In the genomic region with DNA sequence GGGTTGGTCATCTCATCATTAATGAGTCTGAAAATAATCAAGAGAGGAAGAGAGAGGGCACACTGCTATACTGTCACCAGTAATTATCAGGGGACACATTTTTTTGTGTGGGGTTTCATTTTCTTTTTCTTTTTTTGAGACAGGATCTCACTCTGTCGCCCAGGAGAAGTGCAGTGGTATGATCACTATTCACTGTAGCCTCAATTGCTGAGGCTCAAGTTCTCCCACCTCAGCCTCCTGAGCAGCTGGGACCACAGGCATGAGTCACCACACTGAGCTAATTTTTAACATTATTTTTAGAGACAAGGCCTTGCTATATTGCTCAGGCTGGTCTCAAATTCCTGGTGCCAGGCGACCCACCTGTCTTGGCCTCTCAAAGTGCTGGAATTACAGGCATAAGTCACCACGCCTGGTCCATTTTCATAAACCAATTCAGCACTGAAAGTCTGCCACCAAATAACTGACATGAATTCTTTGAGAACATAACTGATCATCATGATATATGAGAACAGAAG, we compare ENCODE assay signal across 23 cellular contexts. TPM values are rescaled to one million over a fixed set of nuclear protein-coding genes. Genes with fewer than 3 reads are reported as not detected.
"Had no signal": no experiment of that assay in that cellular context is flagged by ENCODE, and none has a peak within 500 bp of the region (broad histone marks: within the 10 kb centered on the region; RNA-seq: fewer than 3 reads in every experiment).

No MANE protein-coding gene starts in this region.

- H3K9me3 ChIP-seq: SK-N-SH had no signal

- DNase-seq: IMR-90, Karpas-422, KG1, MM.1S, NCI-H1092 treated with DMSO at 0.1 percent for 48 hours, NCI-H1436, NCI-H187 treated with DMSO at 0.1 percent for 48 hours, NCI-H2029 treated with DMSO at 0.1 percent for 48 hours, NCI-H2171 treated with DMSO at 0.1 percent for 48 hours, NCI-H345, NCI-H446 treated with DMSO at 0.1 percent for 48 hours, NCI-H510A treated with DMSO at 0.1 percent for 48 hours, NCI-H526, NCI-H82, Right ventricle myocardium superior, RPMI8226, SIG-M5, SK-N-SH, SW 1271, T-cell had no signal

- H3K4me2 ChIP-seq: SK-N-SH had no signal

- H3K9ac ChIP-seq: SK-N-SH had no signal

- ATAC-seq: HepG2, T-cell had no signal

RNA-seq across cellular contexts. Expression of a gene that starts 43.3 kb away (rescaled TPM):
- total RNA-seq: HepG2, HT-29, IMR-90, M059J had no signal
- polyA plus RNA-seq: HepG2, IMR-90 had no signal
